Comparison of ENCODE assay signal across 2 cellular contexts in the genomic region with DNA sequence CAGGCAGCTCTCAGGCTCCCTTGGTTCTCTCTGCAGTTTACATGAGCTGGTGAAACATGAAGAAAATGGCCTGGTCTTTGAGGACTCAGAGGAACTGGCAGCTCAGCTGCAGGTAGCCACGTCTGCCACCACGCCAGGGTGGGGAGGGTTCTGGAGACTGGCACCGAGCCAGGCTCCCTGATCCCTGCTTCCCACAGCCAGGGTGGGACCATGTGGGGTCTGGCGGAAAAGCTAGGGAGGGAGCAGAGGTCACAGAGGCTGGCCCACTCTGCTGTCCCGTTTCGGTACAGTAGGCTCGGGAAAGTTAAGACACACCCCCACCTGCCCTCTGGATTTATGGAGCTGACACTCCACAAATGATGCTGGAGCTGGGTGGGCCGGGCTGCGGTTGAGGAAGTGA. TPM values are rescaled to one million over a fixed set of nuclear protein-coding genes. Genes with fewer than 3 reads are reported as not detected.
"Had no signal": no experiment of that assay in that cellular context is flagged by ENCODE, and none has a peak within 500 bp of the region (broad histone marks: within the 10 kb centered on the region; RNA-seq: fewer than 3 reads in every experiment).

No MANE protein-coding gene starts in this region.

RNA-seq across cellular contexts. Expression of gene C16orf89, which starts 17.9 kb away (rescaled TPM):
- total RNA-seq: PC-3, SJCRH30 had no signal
